Comparison of ENCODE assay signal across 1 cellular context in genomic region chr1:31723828-31724359, GRCh38.
TF ChIP-seq lines count a peak whose summit lies in the region.

No MANE protein-coding gene starts in this region.

TF ChIP-seq in HepG2, 621 proteins besides CTCF, POLR2A, EP300 and RAD21 (continued from another document and continues in another):
- no peak for TF ChIP-seq ZNF512 (CRISPR knock-in tag; IDR thresholded peaks at IDR 0.05)
- no peak for TF ChIP-seq ZHX1 (CRISPR knock-in tag; IDR thresholded peaks at IDR 0.05; ENCODE audit: low read depth)
- TF ChIP-seq SMARCE1 (IDR thresholded peaks at IDR 0.05; ENCODE audit: borderline replicate concordance): no peak
- peak; percentile 59; the same call in 1 of the 2 replicates for TF ChIP-seq SMAD3 (CRISPR knock-in tag; IDR thresholded peaks at IDR 0.05)
- no peak for TF ChIP-seq PRDM10 (CRISPR knock-in tag; IDR thresholded peaks at IDR 0.05; ENCODE audit: low read depth)
- no peak for TF ChIP-seq ZNF276 (CRISPR knock-in tag; IDR thresholded peaks at IDR 0.05; ENCODE audit: low read depth)
- no peak for TF ChIP-seq ZNF138 (CRISPR knock-in tag; IDR thresholded peaks at IDR 0.05; ENCODE audit: low read depth)
- TF ChIP-seq CCDC6 (CRISPR knock-in tag; IDR thresholded peaks at IDR 0.05): no peak
- no peak for TF ChIP-seq TBL1XR1 (IDR thresholded peaks at IDR 0.05; ENCODE audit: borderline replicate concordance, low read length, partially characterized antibody)
- TF ChIP-seq EED (CRISPR knock-in tag; IDR thresholded peaks at IDR 0.05): no peak
- no peak for TF ChIP-seq ARID4A (CRISPR knock-in tag; IDR thresholded peaks at IDR 0.05; ENCODE audit: borderline replicate concordance)
- no peak; the same call in 1 of the 2 replicates for TF ChIP-seq FOXM1 (CRISPR knock-in tag; IDR thresholded peaks at IDR 0.05)
- TF ChIP-seq ZNF737 (CRISPR knock-in tag; IDR thresholded peaks at IDR 0.05; ENCODE audit: borderline replicate concordance): no peak
- TF ChIP-seq ZZZ3 (CRISPR knock-in tag; IDR thresholded peaks at IDR 0.05; ENCODE audit: borderline replicate concordance): no peak
- no peak for TF ChIP-seq ZNF749 (CRISPR knock-in tag; IDR thresholded peaks at IDR 0.05; ENCODE audit: borderline replicate concordance)
- no peak for TF ChIP-seq PAF1 (CRISPR knock-in tag; IDR thresholded peaks at IDR 0.05)
- no peak for TF ChIP-seq REXO4 (CRISPR knock-in tag; IDR thresholded peaks at IDR 0.05; ENCODE audit: borderline replicate concordance)
- no peak for TF ChIP-seq ZNF552 (CRISPR knock-in tag; IDR thresholded peaks at IDR 0.05; ENCODE audit: borderline replicate concordance)
- no peak for TF ChIP-seq ZNF224 (CRISPR knock-in tag; IDR thresholded peaks at IDR 0.05)
- TF ChIP-seq ZNF562 (CRISPR knock-in tag; IDR thresholded peaks at IDR 0.05; ENCODE audit: borderline replicate concordance): no peak
- TF ChIP-seq ZNF691 (CRISPR knock-in tag; IDR thresholded peaks at IDR 0.05; ENCODE audit: borderline replicate concordance, low read depth): no peak
- no peak for TF ChIP-seq ZNF775 (CRISPR knock-in tag; IDR thresholded peaks at IDR 0.05; ENCODE audit: borderline replicate concordance)
- TF ChIP-seq SOX5 (CRISPR knock-in tag; IDR thresholded peaks at IDR 0.05; ENCODE audit: borderline replicate concordance): peak; percentile 42; the same call in 1 of the 2 replicates
- peak; percentile 40 for TF ChIP-seq JARID2 (CRISPR knock-in tag; IDR thresholded peaks at IDR 0.05; ENCODE audit: insufficient replicate concordance)
- no peak for TF ChIP-seq HOXA9 (CRISPR knock-in tag; IDR thresholded peaks at IDR 0.05; ENCODE audit: borderline replicate concordance)
- TF ChIP-seq ZNF30 (CRISPR knock-in tag; IDR thresholded peaks at IDR 0.05): no peak
- no peak for TF ChIP-seq TFAP4 (IDR thresholded peaks at IDR 0.05; ENCODE audit: borderline replicate concordance, low read depth)
- no peak for TF ChIP-seq CBX1 (IDR thresholded peaks at IDR 0.05; ENCODE audit: low read depth)
- no peak for TF ChIP-seq SRF (IDR thresholded peaks at IDR 0.05; ENCODE audit: low read depth, low read length)
- peak; percentile 62; the same call in 1 of the 2 replicates for TF ChIP-seq TEAD2 (CRISPR knock-in tag; IDR thresholded peaks at IDR 0.05)
- no peak for TF ChIP-seq GATA4 (IDR thresholded peaks at IDR 0.05; ENCODE audit: borderline replicate concordance, low read depth)
- TF ChIP-seq ZBTB34 (CRISPR knock-in tag; IDR thresholded peaks at IDR 0.05): no peak
- peak; percentile 49; the same call in 1 of the 2 replicates for TF ChIP-seq FOXK1 (CRISPR knock-in tag; IDR thresholded peaks at IDR 0.05; ENCODE audit: borderline replicate concordance, low read depth)
- TF ChIP-seq KLF16 (CRISPR knock-in tag; IDR thresholded peaks at IDR 0.05): peak in 1 of 2 experiments; percentile 78; a peak in 2 of 4 replicates
- no peak for TF ChIP-seq RNF2 (conservative IDR thresholded peaks at IDR 0.05; ENCODE audit: low read depth)
- no peak for TF ChIP-seq ZNF17 (CRISPR knock-in tag; IDR thresholded peaks at IDR 0.05)
- peak; percentile 40; the same call in 1 of the 2 replicates for TF ChIP-seq MXD4 (CRISPR knock-in tag; IDR thresholded peaks at IDR 0.05)
- TF ChIP-seq MLX (CRISPR knock-in tag; IDR thresholded peaks at IDR 0.05): no peak
- no peak for TF ChIP-seq SNRNP70 (IDR thresholded peaks at IDR 0.05; ENCODE audit: low read depth, low read length)
- peak; percentile 71; the same call in 1 of the 2 replicates for TF ChIP-seq ZNF256 (CRISPR knock-in tag; conservative IDR thresholded peaks at IDR 0.05)
- no peak for TF ChIP-seq POGK (CRISPR knock-in tag; conservative IDR thresholded peaks at IDR 0.05)
- TF ChIP-seq ZNF713 (CRISPR knock-in tag; IDR thresholded peaks at IDR 0.05): no peak
- TF ChIP-seq SIX4 (CRISPR knock-in tag; IDR thresholded peaks at IDR 0.05): no peak; the same call in 1 of the 2 replicates
- 0 out of 2 replicates have a peak, but pooled peaks have one; percentile 40 for TF ChIP-seq ZFAT (CRISPR knock-in tag; conservative IDR thresholded peaks at IDR 0.05)
